1 cellular context compared by ENCODE assay signal in genomic region chrX:108307408-108308085, GRCh38.
TF ChIP-seq lines count a peak whose summit lies in the region.

No MANE protein-coding gene starts in this region.

TF ChIP-seq in HepG2, 621 proteins besides CTCF, POLR2A, EP300 and RAD21 (continued from another document and continues in another):
- TF ChIP-seq ARID5B (CRISPR knock-in tag; IDR thresholded peaks at IDR 0.05) (peak; percentile 74), KDM6A (CRISPR knock-in tag; IDR thresholded peaks at IDR 0.05; ENCODE audit: low read depth) (no peak), DZIP1 (CRISPR knock-in tag; IDR thresholded peaks at IDR 0.05) (no peak), GATA4 (IDR thresholded peaks at IDR 0.05; ENCODE audit: borderline replicate concordance, low read depth) (no peak), CCAR2 (optimal IDR thresholded peaks at IDR 0.05; ENCODE audit: low read depth, low read length) (no peak), CHD4 (IDR thresholded peaks at IDR 0.05; ENCODE audit: borderline replicate concordance, low read length) (no peak), TFE3 (CRISPR knock-in tag; IDR thresholded peaks at IDR 0.05) (no peak), CC2D1A (CRISPR knock-in tag; IDR thresholded peaks at IDR 0.05) (no peak), SP140L (CRISPR knock-in tag; IDR thresholded peaks at IDR 0.05; ENCODE audit: borderline replicate concordance) (no peak), ZSCAN9 (CRISPR knock-in tag; IDR thresholded peaks at IDR 0.05; ENCODE audit: borderline replicate concordance) (no peak), TIGD3 (CRISPR knock-in tag; IDR thresholded peaks at IDR 0.05; ENCODE audit: borderline replicate concordance) (no peak), LCORL (IDR thresholded peaks at IDR 0.05) (no peak), LCORL (CRISPR knock-in tag; IDR thresholded peaks at IDR 0.05) (peak; percentile 88), KMT2A (CRISPR knock-in tag; IDR thresholded peaks at IDR 0.05) (no peak), MIXL1 (CRISPR knock-in tag; IDR thresholded peaks at IDR 0.05) (no peak), ATF4 (CRISPR knock-in tag; IDR thresholded peaks at IDR 0.05) (no peak), ZNF276 (CRISPR knock-in tag; IDR thresholded peaks at IDR 0.05; ENCODE audit: low read depth) (no peak), ZNF574 (CRISPR knock-in tag; IDR thresholded peaks at IDR 0.05) (no peak), ZNF580 (CRISPR knock-in tag; IDR thresholded peaks at IDR 0.05; ENCODE audit: borderline replicate concordance, low read depth) (no peak), ZBTB1 (CRISPR knock-in tag; IDR thresholded peaks at IDR 0.05; ENCODE audit: borderline replicate concordance) (no peak), ZNF44 (CRISPR knock-in tag; IDR thresholded peaks at IDR 0.05) (no peak), DDIT3 (CRISPR knock-in tag; IDR thresholded peaks at IDR 0.05) (no peak), ONECUT2 (CRISPR knock-in tag; IDR thresholded peaks at IDR 0.05) (no peak), REXO4 (CRISPR knock-in tag; IDR thresholded peaks at IDR 0.05; ENCODE audit: borderline replicate concordance) (no peak), TP53 (CRISPR knock-in tag; conservative IDR thresholded peaks at IDR 0.05) (no peak), THAP8 (CRISPR knock-in tag; IDR thresholded peaks at IDR 0.05; ENCODE audit: borderline replicate concordance) (no peak), RERE (CRISPR knock-in tag; IDR thresholded peaks at IDR 0.05; ENCODE audit: low read depth) (no peak), JARID2 (CRISPR knock-in tag; IDR thresholded peaks at IDR 0.05; ENCODE audit: insufficient replicate concordance) (no peak), ZMAT5 (CRISPR knock-in tag; IDR thresholded peaks at IDR 0.05; ENCODE audit: borderline replicate concordance, low read depth) (no peak), GZF1 (CRISPR knock-in tag; IDR thresholded peaks at IDR 0.05) (no peak), ZNF335 (CRISPR knock-in tag; IDR thresholded peaks at IDR 0.05) (no peak), ZSCAN21 (CRISPR knock-in tag; IDR thresholded peaks at IDR 0.05; ENCODE audit: borderline replicate concordance) (no peak), STAT5B (CRISPR knock-in tag; IDR thresholded peaks at IDR 0.05) (no peak), NPAS2 (CRISPR knock-in tag; IDR thresholded peaks at IDR 0.05; ENCODE audit: borderline replicate concordance) (no peak), PRPF4 (IDR thresholded peaks at IDR 0.05; ENCODE audit: low read depth, low read length, poor library complexity, severe bottlenecking) (no peak), RNF2 (conservative IDR thresholded peaks at IDR 0.05; ENCODE audit: low read depth) (no peak)
